ENCODE assay signal across 1 cellular context in the genomic region with DNA sequence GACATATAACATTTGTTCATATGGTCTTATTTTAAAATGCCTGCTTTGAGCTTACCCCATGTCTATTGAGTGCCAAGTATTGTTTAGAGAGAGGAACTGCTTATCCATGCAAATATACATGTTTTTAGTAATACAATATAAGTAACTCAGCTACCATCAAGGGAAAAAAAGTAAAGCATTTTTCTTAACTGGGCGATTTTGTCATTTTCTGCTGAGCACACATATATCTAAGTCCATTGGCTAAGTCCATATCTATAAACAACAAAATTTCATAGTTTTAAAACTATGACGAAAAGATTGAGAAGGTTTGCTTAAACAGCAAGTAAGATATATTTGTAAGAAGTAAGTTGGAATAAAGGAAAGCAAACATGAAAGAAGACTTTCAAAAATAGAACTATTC.
TF ChIP-seq lines count a peak whose summit lies in the region.

No MANE protein-coding gene starts in this region.

TF ChIP-seq in IMR-90, 13 proteins besides CTCF, POLR2A, EP300 and RAD21 (continued from another document):
- TF ChIP-seq, protein P1, sequence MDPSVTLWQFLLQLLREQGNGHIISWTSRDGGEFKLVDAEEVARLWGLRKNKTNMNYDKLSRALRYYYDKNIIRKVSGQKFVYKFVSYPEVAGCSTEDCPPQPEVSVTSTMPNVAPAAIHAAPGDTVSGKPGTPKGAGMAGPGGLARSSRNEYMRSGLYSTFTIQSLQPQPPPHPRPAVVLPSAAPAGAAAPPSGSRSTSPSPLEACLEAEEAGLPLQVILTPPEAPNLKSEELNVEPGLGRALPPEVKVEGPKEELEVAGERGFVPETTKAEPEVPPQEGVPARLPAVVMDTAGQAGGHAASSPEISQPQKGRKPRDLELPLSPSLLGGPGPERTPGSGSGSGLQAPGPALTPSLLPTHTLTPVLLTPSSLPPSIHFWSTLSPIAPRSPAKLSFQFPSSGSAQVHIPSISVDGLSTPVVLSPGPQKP (IDR thresholded peaks at IDR 0.05; ENCODE audit: borderline replicate concordance, low read depth, low read length) = no peak
- TF ChIP-seq SMC3 (IDR thresholded peaks at IDR 0.05; ENCODE audit: low read depth, low read length) = no peak
- TF ChIP-seq, protein P2, sequence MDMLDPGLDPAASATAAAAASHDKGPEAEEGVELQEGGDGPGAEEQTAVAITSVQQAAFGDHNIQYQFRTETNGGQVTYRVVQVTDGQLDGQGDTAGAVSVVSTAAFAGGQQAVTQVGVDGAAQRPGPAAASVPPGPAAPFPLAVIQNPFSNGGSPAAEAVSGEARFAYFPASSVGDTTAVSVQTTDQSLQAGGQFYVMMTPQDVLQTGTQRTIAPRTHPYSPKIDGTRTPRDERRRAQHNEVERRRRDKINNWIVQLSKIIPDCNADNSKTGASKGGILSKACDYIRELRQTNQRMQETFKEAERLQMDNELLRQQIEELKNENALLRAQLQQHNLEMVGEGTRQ (IDR thresholded peaks at IDR 0.05; ENCODE audit: low read depth, low read length) = no peak
